ENCODE assay signal across 8 cellular contexts in the genomic region with DNA sequence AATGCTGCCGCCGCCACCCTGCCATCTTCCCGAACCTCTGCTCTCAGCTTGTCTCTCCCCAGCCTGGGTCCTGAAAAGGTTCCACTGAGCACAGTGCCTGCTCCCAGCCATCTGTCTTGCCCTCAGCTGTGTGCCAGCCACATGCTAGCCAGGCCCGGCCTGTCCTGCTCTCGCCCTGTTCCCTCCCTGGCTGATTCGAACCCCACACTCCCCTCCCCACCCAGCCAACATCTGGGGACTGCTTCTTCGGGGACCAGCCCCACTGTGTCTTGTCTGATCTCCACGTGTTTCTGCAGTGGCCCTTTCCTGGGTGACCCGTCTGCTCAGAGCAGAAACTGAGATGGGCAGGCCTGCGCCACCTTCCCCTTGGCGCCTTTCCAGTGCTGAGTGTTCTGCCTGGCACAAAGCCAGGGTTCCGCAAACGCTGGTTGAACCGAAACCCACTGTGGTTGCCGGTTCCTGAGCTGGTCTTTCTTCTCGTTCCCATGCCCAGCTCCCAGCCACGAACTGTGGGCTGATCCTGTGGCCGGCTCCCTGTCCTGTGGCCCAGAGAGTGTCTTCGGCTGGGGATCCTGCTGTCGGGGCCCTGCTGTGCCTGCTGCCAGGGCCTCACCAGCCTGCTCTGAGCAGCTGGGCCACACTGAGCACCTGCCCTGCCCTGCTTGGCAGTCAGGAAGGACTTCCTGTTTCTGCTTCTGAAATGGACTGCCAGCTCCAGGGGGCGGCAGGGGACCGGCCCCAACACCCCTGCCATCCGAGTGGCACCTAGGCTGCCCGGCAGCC.
A peak's percentile ranks its signal among the peaks of the same experiment; 100 is the strongest.
DNase-seq lines count a peak whose midpoint lies in the region; ATAC-seq and TF ChIP-seq lines count a peak whose summit lies in the region.

No MANE protein-coding gene starts in this region.

- H3K9me3 Mint-ChIP-seq in effector memory CD8-positive, alpha-beta T cell: no peaks in the 10 kb centered on the region
- H3K9me3 Mint-ChIP-seq in osteocyte (ENCODE audit: unreplicated experiment): no peaks in the 10 kb centered on the region

- no peak overlapping the region for H3K27ac ChIP-seq in A673 (ENCODE audit: low read depth, low read length, poor library complexity, severe bottlenecking)
- no peak overlapping the region for H3K27ac ChIP-seq in testis

- H3K9me3 ChIP-seq in A673 (ENCODE audit: low read depth, low read length, poor library complexity, severe bottlenecking): no peaks in the 10 kb centered on the region
- H3K9me3 ChIP-seq in testis: no peaks in the 10 kb centered on the region

- CTCF ChIA-PET in A673 (lab: Charles Lee): interaction anchor here (0.6 kb wide), 1 partner anchor 66 kb away, joined by 4 read pairs; no protein-coding TSS in a partner anchor

- TF ChIP-seq POLR2A in testis (IDR thresholded peaks at IDR 0.05): no peak

- intact Hi-C loops in A673 (cut with micrococcal nuclease; ENCODE audit: unreplicated experiment): no loop called here
- intact Hi-C loops in testis (cut with DNase I; ENCODE audit: low total_unique reads): no loop called here

- H3K36me3 ChIP-seq in A673 (ENCODE audit: insufficient read depth, low read length, poor library complexity, severe bottlenecking): no peaks in the 10 kb centered on the region
- H3K36me3 ChIP-seq in testis (ENCODE audit: low read depth, missing control alignments): no peaks in the 10 kb centered on the region

- H3K27ac Mint-ChIP-seq in effector memory CD8-positive, alpha-beta T cell: peak overlapping the region; percentile 96 to 97
- no peak overlapping the region for H3K27ac Mint-ChIP-seq in osteocyte (ENCODE audit: unreplicated experiment)

- DNase-seq in A673 (ENCODE audit: low spot score) (peak; percentile 22), NCI-H2196 treated with DMSO at 0.1 percent for 48 hours (lab: John Stamatoyannopoulos, UW; ENCODE audit: unreplicated experiment) (peak; percentile 20), osteocyte (ENCODE audit: extremely low spot score, unreplicated experiment) (peak; percentile 84), testis (peak; percentile 49), NCI-H1930 (lab: John Stamatoyannopoulos, UW) (no peak)
- DNase-seq in activated CD8-positive, alpha-beta memory T cell treated with anti-CD3 and anti-CD28 coated beads for 1 hour (ENCODE audit: extremely low read depth in 1 of 2, low read depth in 1 of 2): peak; percentile 29 to 60
- peak; percentile 72 to 73 (median 73) for DNase-seq in effector memory CD8-positive, alpha-beta T cell

- H3K4me1 Mint-ChIP-seq in effector memory CD8-positive, alpha-beta T cell (ENCODE audit: low read depth in 2 of 2): peaks cover 55 to 75% of the 10 kb centered on the region in 2 donors
- peaks cover 22% of the 10 kb centered on the region for H3K4me1 Mint-ChIP-seq in osteocyte (ENCODE audit: unreplicated experiment)

- peak overlapping the region; percentile 59 to 74 for H3K4me3 Mint-ChIP-seq in effector memory CD8-positive, alpha-beta T cell
- no peak overlapping the region for H3K4me3 Mint-ChIP-seq in osteocyte (ENCODE audit: unreplicated experiment)

- H3K4me1 ChIP-seq in A673 (ENCODE audit: insufficient read depth, low read length, poor library complexity, severe bottlenecking) (no peaks in the 10 kb centered on the region), testis (peaks cover 5% of the 10 kb centered on the region)

- 69 to 71% methylated on average over 17 to 24 of the region's 24 CpGs for WGBS in testis, 2 donors

- H3K4me3 ChIP-seq in A673 (ENCODE audit: low read depth, low read length, poor library complexity, severe bottlenecking): no peak overlapping the region
- H3K4me3 ChIP-seq in testis: no peak overlapping the region

- ATAC-seq in GM21381 (IDR thresholded peaks at IDR 0.05; ENCODE audit: unreplicated experiment): peak; percentile 28
- ATAC-seq in effector memory CD8-positive, alpha-beta T cell (replicated peaks): peak; percentile 53

- no TSS peak for BruUV-seq in A673 (replicated peaks; lab: Mats Ljungman, UMichigan)

- peaks cover 13% of the 10 kb centered on the region for H3K36me3 Mint-ChIP-seq in effector memory CD8-positive, alpha-beta T cell (ENCODE audit: insufficient read depth)
- no peaks in the 10 kb centered on the region for H3K36me3 Mint-ChIP-seq in osteocyte (ENCODE audit: unreplicated experiment)

- no peaks in the 10 kb centered on the region for H3K27me3 Mint-ChIP-seq in effector memory CD8-positive, alpha-beta T cell
- H3K27me3 Mint-ChIP-seq in osteocyte (ENCODE audit: unreplicated experiment): peaks cover 14% of the 10 kb centered on the region

- H3K27me3 ChIP-seq in A673 (replicated peaks; ENCODE audit: insufficient read depth, low read depth, low read length, poor library complexity): no peaks in the 10 kb centered on the region
- no peaks in the 10 kb centered on the region for H3K27me3 ChIP-seq in testis

- POLR2A ChIA-PET in A673 (lab: Charles Lee; ENCODE audit: low non-redundant PET): no interaction called here

- TF ChIP-seq CTCF in A673 (conservative IDR thresholded peaks at IDR 0.05; ENCODE audit: low read depth, low read length) (no peak), osteocyte (IDR thresholded peaks at IDR 0.05) (no peak), testis (IDR thresholded peaks at IDR 0.05) (no peak)

Comparison
In these comparisons a context has a peak if more than half of its experiments do, and no peak if none do; other contexts are left out.
1. DNase-seq: peak in A673 (single experiment), NCI-H2196 treated with DMSO at 0.1 percent for 48 hours (single experiment), activated CD8-positive, alpha-beta memory T cell treated with anti-CD3 and anti-CD28 coated beads for 1 hour (2 of 2), effector memory CD8-positive, alpha-beta T cell (3 of 3), osteocyte (single experiment) and testis (single experiment); none in NCI-H1930 (0 of 2).